ENCODE assay signal across 13 cellular contexts in the genomic region with DNA sequence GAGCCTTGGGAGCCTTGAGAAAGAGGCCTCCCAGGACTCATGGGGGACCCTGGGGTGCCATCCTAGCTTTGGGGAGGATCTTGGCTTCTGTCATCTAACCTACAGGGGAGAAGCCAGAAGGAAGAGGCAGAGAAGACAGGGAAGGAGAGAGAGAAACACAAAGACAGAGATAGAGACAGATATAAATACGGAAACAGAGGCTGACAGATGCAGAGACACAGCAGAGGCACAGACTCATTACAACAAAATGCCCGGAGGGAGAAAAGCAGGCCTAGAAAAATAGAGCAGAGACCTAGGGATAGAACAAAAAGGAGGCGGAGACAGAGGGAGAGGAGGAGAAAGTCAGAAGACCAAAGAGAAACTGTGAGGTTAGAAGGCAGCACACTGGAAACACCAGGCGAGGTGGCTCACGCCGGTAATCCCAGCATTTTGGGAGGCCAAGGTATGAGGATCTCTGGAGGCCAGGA. TPM values are rescaled to one million over a fixed set of nuclear protein-coding genes. Genes with fewer than 3 reads are reported as not detected.
DNase-seq lines count a peak whose midpoint lies in the region; ATAC-seq, FAIRE-seq and TF ChIP-seq lines count a peak whose summit lies in the region.
"Had no signal": no experiment of that assay in that cellular context is flagged by ENCODE, and none has a peak within 500 bp of the region (broad histone marks: within the 10 kb centered on the region; RNA-seq: fewer than 3 reads in every experiment).

No MANE protein-coding gene starts in this region.

- no peak overlapping the region for H3K4me2 ChIP-seq in smooth muscle cell

- H3K4me1 ChIP-seq in ascending aorta (peaks cover 6 to 27% of the 10 kb centered on the region in 2 donors), right cardiac atrium (ENCODE audit: control insufficient read depth, insufficient read depth, low read length) (peaks cover 4% of the 10 kb centered on the region), smooth muscle cell (ENCODE audit: low read depth) (peaks cover 8% of the 10 kb centered on the region), small intestine (ENCODE audit: control insufficient read depth in 2 of 2, insufficient read depth in 1 of 2, low read depth in 1 of 2, low read length in 1 of 2) (no peaks in the 10 kb centered on the region)

- no peak overlapping the region for H3K9ac ChIP-seq in smooth muscle cell (ENCODE audit: low read depth)

- H3K27ac ChIP-seq in ascending aorta = peak overlapping the region; percentile 92 to 94
- peak overlapping the region; percentile 80 for H3K27ac ChIP-seq in right cardiac atrium (ENCODE audit: low read length)
- peak overlapping the region; percentile 47 for H3K27ac ChIP-seq in smooth muscle cell (ENCODE audit: low read depth)
- H3K27ac ChIP-seq in small intestine (ENCODE audit: low read depth in 1 of 2, low read length in 1 of 2) = peak overlapping the region in 1 of 2 donors; percentile 86

- TF ChIP-seq CTCF in ascending aorta (IDR thresholded peaks at IDR 0.05) = no peak
- TF ChIP-seq CTCF in smooth muscle cell (IDR thresholded peaks at IDR 0.05; ENCODE audit: borderline replicate concordance, insufficient read depth, poor library complexity, severe bottlenecking) = no peak

- H3K4me3 ChIP-seq in ascending aorta = peak overlapping the region in 1 of 2 donors; percentile 70
- H3K4me3 ChIP-seq in right cardiac atrium (ENCODE audit: low read length) = peak overlapping the region; percentile 11
- no peak overlapping the region for H3K4me3 ChIP-seq in smooth muscle cell
- H3K4me3 ChIP-seq in small intestine (ENCODE audit: low read depth in 1 of 2, low read length in 2 of 2) = no peak overlapping the region
- H3K4me3 ChIP-seq: HAP-1 had no signal

- H3K27me3 ChIP-seq in ascending aorta (no peaks in the 10 kb centered on the region), right cardiac atrium (ENCODE audit: control insufficient read depth, insufficient read depth) (no peaks in the 10 kb centered on the region), smooth muscle cell (ENCODE audit: low read depth) (no peaks in the 10 kb centered on the region), small intestine (ENCODE audit: control insufficient read depth in 2 of 2, insufficient read depth in 2 of 2, low read length in 2 of 2) (peaks cover 2 to 3% of the 10 kb centered on the region in 2 donors)

- FAIRE-seq in G401.6 (lab: Jason Lieb, UNC) (peak; percentile 89), small intestine (lab: Jason Lieb, UNC) (no peak), H54 (lab: Jason Lieb, UNC) (no peak)

- ATAC-seq in right cardiac atrium (no peak), GM19395 (IDR thresholded peaks at IDR 0.05; ENCODE audit: unreplicated experiment) (no peak)

- no peak for TF ChIP-seq POLR2A in H54 (IDR thresholded peaks at IDR 0.05; ENCODE audit: low read depth, low read length)

- no peak overlapping the region for H2AFZ ChIP-seq in smooth muscle cell (ENCODE audit: low read depth)

- WGBS in right cardiac atrium = 60% methylated on average over 6 of the region's 6 CpGs
- WGBS in smooth muscle cell (ENCODE audit: low lambda C conversion rate) = 56% methylated on average over 6 of the region's 6 CpGs
- WGBS in small intestine, 3 donors = 73 to 88% (median 77%) methylated on average over 6 of the region's 6 CpGs

- DNase-seq in ascending aorta (ENCODE audit: low spot score in 2 of 2) (no peak), right cardiac atrium (peak in 2 of 3 donors; percentile 38 to 40), smooth muscle cell (lab: John Stamatoyannopoulos, UW; ENCODE audit: unreplicated experiment) (no peak), medulla oblongata (ENCODE audit: extremely low spot score) (no peak), small intestine (no peak), H54 (ENCODE audit: insufficient read length, low spot score) (no peak)
- DNase-seq: DMS153; NCI-H1105; stimulated activated CD4-positive, alpha-beta T cell treated with anti-CD3 and anti-CD28 coated beads, Interleukin-4, amount 100 ng/mL, for 1 hour had no signal

- H3K9me3 ChIP-seq in ascending aorta (no peaks in the 10 kb centered on the region), right cardiac atrium (ENCODE audit: control insufficient read depth, low read length) (no peaks in the 10 kb centered on the region), smooth muscle cell (replicated peaks; ENCODE audit: low read depth) (no peaks in the 10 kb centered on the region), small intestine (ENCODE audit: control insufficient read depth, low read depth) (no peaks in the 10 kb centered on the region)
- H3K9me3 ChIP-seq: HAP-1 had no signal

- H3F3A ChIP-seq in smooth muscle cell (ENCODE audit: low read depth) = peaks cover 4% of the 10 kb centered on the region

- no peaks in the 10 kb centered on the region for H3K36me3 ChIP-seq in ascending aorta
- no peaks in the 10 kb centered on the region for H3K36me3 ChIP-seq in smooth muscle cell (ENCODE audit: low read depth)
- H3K36me3 ChIP-seq in small intestine (ENCODE audit: control insufficient read depth in 2 of 2, insufficient read depth in 2 of 2, low read length in 2 of 2) = no peaks in the 10 kb centered on the region
- H3K36me3 ChIP-seq: HAP-1 had no signal

- intact Hi-C loops in ascending aorta (cut with DNase I) (loop anchor here (10.0 kb wide), 1 partner anchor 201 kb away; no protein-coding TSS in a partner anchor), right cardiac atrium (cut with DNase I) (no loop called here)

- H4K20me1 ChIP-seq in smooth muscle cell (ENCODE audit: low read depth) = no peaks in the 10 kb centered on the region

- H3K79me2 ChIP-seq in smooth muscle cell (ENCODE audit: low read depth) = no peaks in the 10 kb centered on the region

RNA-seq across cellular contexts. Expression of a gene that starts 1.9 kb away (rescaled TPM):
- total RNA-seq in ascending aorta (39.8 TPM), right cardiac atrium (10 to 100 TPM in 1 of 4 donors, 1 to 10 TPM in 3; 6.6 to 10.3 (median 8.5) TPM), smooth muscle cell (2.3 and 2.7 TPM in 2 replicates)
- polyA plus RNA-seq in right cardiac atrium (6.9 TPM), smooth muscle cell (3.7 and 4.4 TPM in 2 replicates), small intestine (1 to 10 TPM in 1 of 3 donors, under 1 TPM in 2; 0.22 to 6.5 (median 0.81) TPM)
- total RNA-seq: OCI-LY7 had no signal

RNA-seq across cellular contexts. Expression of a gene that starts 25.0 kb away (rescaled TPM):
- not detected for total RNA-seq in ascending aorta
- under 1 TPM in 1 of 4 donors, not detected in 3; 0.31 TPM for total RNA-seq in right cardiac atrium
- 0.18 TPM for polyA plus RNA-seq in right cardiac atrium
- total RNA-seq in smooth muscle cell = not detected in 2 replicates
- polyA plus RNA-seq in smooth muscle cell = 0.33 TPM in 1 of 2 replicates, not detected in the other
- polyA plus RNA-seq in small intestine = under 1 TPM in 1 of 3 donors, not detected in 2; 0.07 TPM
- total RNA-seq: OCI-LY7 had no signal

RNA-seq across cellular contexts. Expression of a gene that starts 34.8 kb away (rescaled TPM):
- total RNA-seq in ascending aorta (not detected), right cardiac atrium (1 to 10 TPM; 1.3 to 4.2 (median 1.5) TPM), smooth muscle cell (0.85 and 1.2 TPM in 2 replicates)
- polyA plus RNA-seq in right cardiac atrium (1.1 TPM), smooth muscle cell (3.6 and 5.3 TPM in 2 replicates), small intestine (under 1 TPM in 1 of 3 donors, not detected in 2; 0.67 TPM)
- total RNA-seq: OCI-LY7 had no signal

RNA-seq across cellular contexts. Expression of a gene that starts 36.5 kb away (rescaled TPM):
- total RNA-seq in ascending aorta (2.9 TPM), right cardiac atrium (under 1 TPM; 0.03 to 0.06 (median 0.06) TPM), smooth muscle cell (0.09 and 0.36 TPM in 2 replicates)
- polyA plus RNA-seq in right cardiac atrium (0.07 TPM), smooth muscle cell (0.45 and 0.67 TPM in 2 replicates), small intestine (under 1 TPM in 1 of 3 donors, not detected in 2; 0.01 TPM)
- total RNA-seq: OCI-LY7 had no signal

Comparison
In these comparisons a context has a peak if more than half of its experiments do, and no peak if none do; other contexts are left out.
1. DNase-seq: peak in right cardiac atrium (2 of 3); none in ascending aorta (0 of 2), smooth muscle cell (single experiment), medulla oblongata (single experiment), small intestine (single experiment) and H54 (single experiment).